In the genomic region with DNA sequence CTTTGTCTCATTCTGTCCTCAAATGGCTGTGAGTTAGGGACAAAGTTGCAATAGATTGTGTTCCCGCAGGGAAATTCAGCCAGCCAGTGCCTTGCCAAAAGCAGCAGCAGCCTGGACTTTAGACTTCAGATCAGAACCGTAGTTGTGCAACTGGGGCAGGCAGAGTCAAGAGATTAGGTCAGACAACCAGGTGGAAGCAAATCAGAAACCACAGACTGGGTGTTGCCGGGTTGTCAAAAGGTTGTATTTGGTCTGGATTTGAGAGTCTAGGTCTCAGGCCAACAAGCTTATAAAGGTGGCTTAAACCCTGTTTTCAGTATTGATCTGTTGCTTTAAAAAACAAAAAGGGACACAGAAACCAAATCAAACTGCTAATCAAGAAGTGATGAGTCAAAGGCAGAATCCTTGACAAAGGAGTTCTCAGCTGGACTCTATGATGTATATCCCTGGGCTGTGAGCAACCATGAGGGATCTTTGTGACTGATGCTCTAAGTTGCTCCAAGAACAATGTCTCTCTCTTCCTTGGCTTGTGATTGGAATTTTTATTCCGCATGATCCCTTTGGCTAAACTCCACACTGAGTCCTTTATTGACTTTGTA, we compare ENCODE assay signal across 9 cellular contexts. TPM values are rescaled to one million over a fixed set of nuclear protein-coding genes. Genes with fewer than 3 reads are reported as not detected.
DNase-seq lines count a peak whose midpoint lies in the region; FAIRE-seq and TF ChIP-seq lines count a peak whose summit lies in the region.
"Had no signal": no experiment of that assay in that cellular context is flagged by ENCODE, and none has a peak within 500 bp of the region (broad histone marks: within the 10 kb centered on the region; RNA-seq: fewer than 3 reads in every experiment).

No MANE protein-coding gene starts in this region.

- H3K27me3 Mint-ChIP-seq in osteocyte (ENCODE audit: unreplicated experiment), result no peaks in the 10 kb centered on the region

- H3K27ac ChIP-seq in OCI-LY7 (ENCODE audit: low read depth, low read length, poor library complexity, severe bottlenecking) (peak overlapping the region; percentile 88), MM.1S (ENCODE audit: low read length) (no peak overlapping the region)

- H3K4me1 ChIP-seq in OCI-LY7 (ENCODE audit: insufficient read depth, low read length, poor library complexity, severe bottlenecking) (peaks cover 56% of the 10 kb centered on the region), MM.1S (ENCODE audit: low read length) (no peaks in the 10 kb centered on the region)

- H3K4me1 Mint-ChIP-seq in osteocyte (ENCODE audit: unreplicated experiment), result peaks cover 48% of the 10 kb centered on the region

- H3K9me2 ChIP-seq in OCI-LY7 (ENCODE audit: insufficient read depth, low read length) (no peaks in the 10 kb centered on the region), MM.1S (replicated peaks; ENCODE audit: insufficient read depth, low read length) (no peaks in the 10 kb centered on the region)

- peak overlapping the region; percentile 71 for H2AFZ ChIP-seq in OCI-LY7 (ENCODE audit: low read length)
- H2AFZ ChIP-seq in MM.1S (ENCODE audit: low read length), result no peak overlapping the region

- H3F3A ChIP-seq in MM.1S (ENCODE audit: insufficient read depth, low read length), result no peaks in the 10 kb centered on the region

- H3K9me3 ChIP-seq in OCI-LY7 (ENCODE audit: low read length) (no peaks in the 10 kb centered on the region), MM.1S (replicated peaks; ENCODE audit: insufficient read depth, low read length) (no peaks in the 10 kb centered on the region)

- H3K4me3 Mint-ChIP-seq in osteocyte (ENCODE audit: unreplicated experiment), result no peak overlapping the region

- no peaks in the 10 kb centered on the region for H4K20me1 ChIP-seq in OCI-LY7 (ENCODE audit: insufficient read depth, low read length)
- H4K20me1 ChIP-seq in MM.1S (ENCODE audit: insufficient read depth, low read length), result no peaks in the 10 kb centered on the region

- TF ChIP-seq CTCF in OCI-LY7 (conservative IDR thresholded peaks at IDR 0.05; ENCODE audit: low read length) (no peak), fibroblast of pulmonary artery (IDR thresholded peaks at IDR 0.05; ENCODE audit: low read length, missing control alignments) (no peak), osteocyte (IDR thresholded peaks at IDR 0.05) (no peak), MM.1S (IDR thresholded peaks at IDR 0.05; ENCODE audit: low read length) (no peak)

- FAIRE-seq in GM12892 (lab: Jason Lieb, UNC), result no peak

- peak overlapping the region; percentile 6 for H3K27ac Mint-ChIP-seq in osteocyte (ENCODE audit: unreplicated experiment)

- CTCF ChIA-PET in OCI-LY7 (lab: Charles Lee; ENCODE audit: unreplicated experiment), result interaction anchor here (1.6 kb wide), 1 partner anchor 10 kb away, joined by 3 read pairs; no protein-coding TSS in a partner anchor

- intact Hi-C loops in OCI-LY7 (cut with micrococcal nuclease; ENCODE audit: unreplicated experiment), result no loop called here

- no peaks in the 10 kb centered on the region for H3K79me2 ChIP-seq in OCI-LY7 (ENCODE audit: insufficient read depth, low read depth, low read length)
- no peaks in the 10 kb centered on the region for H3K79me2 ChIP-seq in MM.1S (ENCODE audit: low read length)

- no TSS peak for BruUV-seq in OCI-LY7 (replicated peaks; lab: Mats Ljungman, UMichigan)

- no peaks in the 10 kb centered on the region for H3K9me3 Mint-ChIP-seq in osteocyte (ENCODE audit: unreplicated experiment)

- peak overlapping the region; percentile 45 for H3K4me2 ChIP-seq in OCI-LY7 (ENCODE audit: low read length)
- H3K4me2 ChIP-seq in MM.1S (ENCODE audit: low read depth, low read length), result no peak overlapping the region

- POLR2A ChIA-PET in OCI-LY7 (lab: Charles Lee), result interaction anchor here (0.7 to 9.6 kb wide), 2 partner anchors 20 to 31 kb away, joined by 3 to 74 read pairs; a partner anchor contains a TSS

- DNase-seq in EH (ENCODE audit: low read depth), result peak; percentile 30
- DNase-seq in OCI-LY7 (ENCODE audit: low spot score), result peak; percentile 33
- DNase-seq in fibroblast of pulmonary artery (ENCODE audit: low read depth), result peak; percentile 74
- no peak for DNase-seq in osteocyte (ENCODE audit: extremely low spot score, unreplicated experiment)
- no peak for DNase-seq in MM.1S
- DNase-seq in activated naive CD4-positive, alpha-beta T cell (lab: John Stamatoyannopoulos, UW), result no peak
- DNase-seq in GOT3 (lab: John Stamatoyannopoulos, UW), result no peak
- no peak for DNase-seq in GM12892 (ENCODE audit: insufficient read length)
- DNase-seq: SHP77 treated with DMSO at 0.1 percent for 48 hours had no signal

- H3K9ac ChIP-seq in MM.1S (ENCODE audit: low read length), result no peak overlapping the region

- no peaks in the 10 kb centered on the region for H3K36me3 Mint-ChIP-seq in osteocyte (ENCODE audit: unreplicated experiment)

- H3K36me3 ChIP-seq in OCI-LY7 (ENCODE audit: insufficient read depth, low read length), result no peaks in the 10 kb centered on the region
- no peaks in the 10 kb centered on the region for H3K36me3 ChIP-seq in MM.1S (replicated peaks; ENCODE audit: insufficient read depth, low read length)

- H3K4me3 ChIP-seq in OCI-LY7 (ENCODE audit: low read depth, low read length, poor library complexity, severe bottlenecking), result no peak overlapping the region
- no peak overlapping the region for H3K4me3 ChIP-seq in fibroblast of pulmonary artery (replicated peaks; ENCODE audit: low read depth, low read length)
- H3K4me3 ChIP-seq in MM.1S (ENCODE audit: low read length), result no peak overlapping the region

- TF ChIP-seq POLR2A in GM12892 (IDR thresholded peaks at IDR 0.05; ENCODE audit: low read depth, low read length), result no peak

- H3K27me3 ChIP-seq in MM.1S (replicated peaks; ENCODE audit: insufficient read depth, low read length), result no peaks in the 10 kb centered on the region

RNA-seq across cellular contexts. Expression of a gene that starts 21.0 kb away (rescaled TPM):
- 25.4 and 37.8 TPM in 2 replicates for total RNA-seq in OCI-LY7 (2014; rRNA removed; shearing (Covaris generic))
- total RNA-seq in OCI-LY7 (2022) (27.9 and 28.7 TPM in 2 replicates), osteocyte (15.0 and 16.6 TPM in 2 replicates)
- polyA plus RNA-seq in GM12892 (2012; ENCODE audit: missing spikeins), result 10.1 TPM

Comparison
In these comparisons a context has a peak if more than half of its experiments do, and no peak if none do; other contexts are left out.
1. DNase-seq: peak in EH (single experiment), OCI-LY7 (single experiment) and fibroblast of pulmonary artery (single experiment); none in osteocyte (single experiment), MM.1S (single experiment), activated naive CD4-positive, alpha-beta T cell (0 of 4), GOT3 (single experiment) and GM12892 (single experiment).